In genomic region chr17:14474591-14474990, GRCh38 we compare ENCODE assay signal across 16 cellular contexts.
"Had no signal": no experiment of that assay in that cellular context is flagged by ENCODE, and none has a peak within 500 bp of the region (broad histone marks: within the 10 kb centered on the region; RNA-seq: fewer than 3 reads in every experiment).

No MANE protein-coding gene starts in this region.

- DNase-seq: activated CD4-positive, alpha-beta T cell treated with anti-CD3 and anti-CD28 coated beads for 4 hours; activated CD8-positive, alpha-beta memory T cell treated with anti-CD3 and anti-CD28 coated beads, Interleukin-2, amount 50 U/mL, for 4 hours; activated CD8-positive, alpha-beta T cell treated with anti-CD3 and anti-CD28 coated beads for 36 hours; activated effector memory CD4-positive, alpha-beta T cell treated with Interleukin-2 at 50 U/mL for 16 hours; activated naive CD4-positive, alpha-beta T cell; aorta; cortex of kidney; NCI-H1048; NCI-H1417; NCI-H1930; NCI-H2171; NCI-H2227 treated with DMSO at 0.1 percent for 48 hours; NCI-H446 treated with DMSO at 0.1 percent for 48 hours; NCI-H526; NCI-H774; SHP77 had no signal
